Comparison of ENCODE assay signal across 15 cellular contexts in the genomic region with DNA sequence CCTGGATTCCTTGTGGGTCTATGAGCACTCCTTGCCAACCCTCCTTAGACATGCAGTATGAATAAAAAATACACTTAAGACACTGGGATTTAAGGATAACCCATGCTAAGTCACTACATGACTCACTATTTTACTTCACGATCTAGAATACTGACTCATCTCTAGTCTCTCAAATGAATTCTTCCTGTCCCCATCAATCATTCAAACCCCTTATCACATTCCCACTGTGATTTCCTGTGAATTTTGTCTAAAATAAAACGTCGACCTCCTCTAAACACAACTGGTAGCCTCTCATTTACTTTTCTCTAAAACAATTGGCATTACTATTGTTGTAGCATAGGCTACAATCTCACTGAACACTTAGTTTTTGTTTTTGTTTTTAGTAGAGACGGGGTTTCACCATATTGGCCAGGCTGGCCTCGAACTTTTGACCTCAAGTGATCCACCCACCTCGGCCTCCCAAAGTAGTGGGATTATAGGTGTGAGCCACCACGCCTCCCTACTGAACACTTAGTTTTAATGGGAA. TPM values are rescaled to one million over a fixed set of nuclear protein-coding genes. Genes with fewer than 3 reads are reported as not detected.
DNase-seq lines count a peak whose midpoint lies in the region; ATAC-seq, FAIRE-seq and TF ChIP-seq lines count a peak whose summit lies in the region.
"Had no signal": no experiment of that assay in that cellular context is flagged by ENCODE, and none has a peak within 500 bp of the region (broad histone marks: within the 10 kb centered on the region; RNA-seq: fewer than 3 reads in every experiment).

No MANE protein-coding gene starts in this region.

- H3K27ac ChIP-seq in endothelial cell of umbilical vein (ENCODE audit: insufficient read depth, low read depth, low read length): peak overlapping the region; percentile 49
- peak overlapping the region; percentile 60 for H3K27ac ChIP-seq in psoas muscle
- no peak overlapping the region for H3K27ac ChIP-seq in upper lobe of left lung
- H3K27ac ChIP-seq: KMS-11, parathyroid adenoma had no signal

- TF ChIP-seq CTCF in endothelial cell of umbilical vein (IDR thresholded peaks at IDR 0.05; ENCODE audit: extremely low read depth in 1 of 2, insufficient read depth in 1 of 2, low read depth in 1 of 2, low read length in 2 of 2) (no peak), psoas muscle (IDR thresholded peaks at IDR 0.05) (no peak), upper lobe of left lung (IDR thresholded peaks at IDR 0.05) (no peak)

- CTCF ChIA-PET in endothelial cell of umbilical vein (lab: Charles Lee): interaction anchor here (5.0 kb wide), 1 partner anchor 43 kb away, joined by 60 read pairs; no protein-coding TSS in a partner anchor

- TF ChIP-seq EP300 in upper lobe of left lung (IDR thresholded peaks at IDR 0.05): no peak

- ATAC-seq in psoas muscle: no peak
- no peak for ATAC-seq in upper lobe of left lung (ENCODE audit: low FRiP score in 2 of 2)
- ATAC-seq: left colon had no signal

- no peak for TF ChIP-seq POLR2A in endothelial cell of umbilical vein (IDR thresholded peaks at IDR 0.05; ENCODE audit: low read depth, low read length)
- no peak for TF ChIP-seq POLR2A in upper lobe of left lung (IDR thresholded peaks at IDR 0.05)

- H4K20me1 ChIP-seq in endothelial cell of umbilical vein (replicated peaks; ENCODE audit: control insufficient read depth, extremely low read depth, insufficient read depth, low read length): no peaks in the 10 kb centered on the region

- H3K9me3 ChIP-seq in endothelial cell of umbilical vein (replicated peaks; ENCODE audit: control insufficient read depth, insufficient read depth, low read length) (no peaks in the 10 kb centered on the region), psoas muscle (no peaks in the 10 kb centered on the region), upper lobe of left lung (no peaks in the 10 kb centered on the region)

- no peak overlapping the region for H2AFZ ChIP-seq in endothelial cell of umbilical vein (ENCODE audit: low read depth, low read length)
- H2AFZ ChIP-seq: parathyroid adenoma had no signal

- peaks cover 24% of the 10 kb centered on the region for H3K4me1 ChIP-seq in endothelial cell of umbilical vein (ENCODE audit: control insufficient read depth, extremely low read depth, insufficient read depth, low read length)
- peaks cover 9% of the 10 kb centered on the region for H3K4me1 ChIP-seq in psoas muscle
- peaks cover 4 to 11% (median 7%) of the 10 kb centered on the region in 4 donors for H3K4me1 ChIP-seq in upper lobe of left lung
- H3K4me1 ChIP-seq: parathyroid adenoma had no signal

- dilution Hi-C loops in endothelial cell of umbilical vein (cut with MboI; ENCODE audit: extremely low pct_ligation_motif_present, low sequenced_read_pairs): no loop called here

- no peaks in the 10 kb centered on the region for H3K9me1 ChIP-seq in endothelial cell of umbilical vein (replicated peaks; ENCODE audit: control insufficient read depth, extremely low read depth, insufficient read depth, low read length)

- FAIRE-seq in GM18507 (lab: Jason Lieb, UNC) (peak; percentile 53), RCC 7860 (lab: Jason Lieb, UNC) (peak; percentile 97), endothelial cell of umbilical vein (lab: Jason Lieb, UNC) (peak; percentile 84)
- FAIRE-seq: G401.6 had no signal

- H3K4me3 ChIP-seq in endothelial cell of umbilical vein (replicated peaks in 1 of 3; ENCODE audit: insufficient read depth in 1 of 3, low read depth in 1 of 3, low read length in 3 of 3) (no peak overlapping the region), psoas muscle (no peak overlapping the region), upper lobe of left lung (no peak overlapping the region)

- no TSS peak for BruUV-seq in endothelial cell of umbilical vein (replicated peaks; lab: Mats Ljungman, UMichigan)

- peak overlapping the region; percentile 45 for H3K4me2 ChIP-seq in endothelial cell of umbilical vein (ENCODE audit: insufficient read depth, low read length)
- H3K4me2 ChIP-seq: KMS-11 had no signal

- intact Hi-C loops in endothelial cell of umbilical vein (cut with micrococcal nuclease): loop anchor here (1.0 to 10.0 kb wide), 4 partner anchors 19 to 733 kb away; partner anchors contain the start of gene NDUFA5
- intact Hi-C loops in psoas muscle (cut with DNase I): loop anchor here in 1 of 2 donors (5.0 kb wide), 1 partner anchor 46 kb away; no protein-coding TSS in a partner anchor

- H3K79me2 ChIP-seq in endothelial cell of umbilical vein (ENCODE audit: control insufficient read depth, insufficient read depth, low read length): no peaks in the 10 kb centered on the region
- H3K79me2 ChIP-seq: parathyroid adenoma had no signal

- DNase-seq in GM18507 (ENCODE audit: extremely low spot score, insufficient read length, low read depth) (no peak), RCC 7860 (ENCODE audit: low spot score) (peak; percentile 97), endothelial cell of umbilical vein (ENCODE audit: low read depth, low spot score) (peak; percentile 84), psoas muscle (no peak), upper lobe of left lung (no peak), activated gamma-delta T cell (lab: John Stamatoyannopoulos, UW) (no peak), T-helper 2 cell (no peak)
- DNase-seq in stimulated activated CD4-positive, alpha-beta T cell treated with anti-CD3 and anti-CD28 coated beads, Interleukin-4, amount 100 ng/mL, for 1 hour: no peak
- DNase-seq: endodermal cell, left colon, NCI-H526 treated with DMSO at 0.1 percent for 48 hours, T1000 had no signal

- H3K36me3 ChIP-seq in endothelial cell of umbilical vein (ENCODE audit: control insufficient read depth in 2 of 2, extremely low read depth in 1 of 2, insufficient read depth in 2 of 2, low read length in 2 of 2) (peaks cover 0 to 2% of the 10 kb centered on the region in 2 experiments), psoas muscle (ENCODE audit: insufficient read depth in 1 of 2, low read depth in 1 of 2) (peaks cover 0 to 7% of the 10 kb centered on the region in 2 donors), upper lobe of left lung (peaks cover 0 to 10% (median 0%) of the 10 kb centered on the region in 4 donors)

- WGBS in psoas muscle, 3 donors: 62 to 72% (median 66%) methylated on average over 7 of the region's 7 CpGs
- WGBS in upper lobe of left lung, 2 donors: 61 to 66% methylated on average over 7 of the region's 7 CpGs

- H3K9ac ChIP-seq in endothelial cell of umbilical vein (replicated peaks; ENCODE audit: extremely low read depth, insufficient read depth, low read length): no peak overlapping the region
- H3K9ac ChIP-seq: KMS-11, parathyroid adenoma had no signal

- H3K27me3 ChIP-seq in endothelial cell of umbilical vein (ENCODE audit: control insufficient read depth in 2 of 2, insufficient read depth in 2 of 2, low read length in 2 of 2) (peaks cover 5 to 8% of the 10 kb centered on the region in 2 experiments), psoas muscle (ENCODE audit: insufficient read depth in 3 of 3, low read length in 2 of 3) (no peaks in the 10 kb centered on the region), upper lobe of left lung (no peaks in the 10 kb centered on the region)

- POLR2A ChIA-PET in endothelial cell of umbilical vein (lab: Charles Lee): no interaction called here

TF ChIP-seq in endothelial cell of umbilical vein, 7 proteins besides CTCF, POLR2A, EP300 and RAD21:
- TF ChIP-seq JUN (IDR thresholded peaks at IDR 0.05; ENCODE audit: borderline replicate concordance, insufficient read depth, insufficient read length, low read depth) (peak; percentile 93), FOS (IDR thresholded peaks at IDR 0.05; ENCODE audit: borderline replicate concordance, insufficient read depth, low read length) (peak; percentile 93), POLR2AphosphoS5 (IDR thresholded peaks at IDR 0.05; ENCODE audit: insufficient read depth, low read depth, low read length) (peak; percentile 65), GATA2 (IDR thresholded peaks at IDR 0.05; ENCODE audit: insufficient read depth, insufficient read length, low read depth, low read length) (peak; percentile 74), MAX (IDR thresholded peaks at IDR 0.05; ENCODE audit: insufficient read depth, insufficient read length) (no peak), EZH2 (IDR thresholded peaks at IDR 0.05; ENCODE audit: borderline replicate concordance, low read depth, low read length, severe bottlenecking) (no peak)

RNA-seq across cellular contexts. Expression of gene IQUB, which starts 3.9 kb away (rescaled TPM):
- not detected in 2 replicates for total RNA-seq in endothelial cell of umbilical vein
- 0.01 TPM in 1 of 2 replicates, not detected in the other for polyA plus RNA-seq in endothelial cell of umbilical vein
- polyA plus RNA-seq in endothelial cell of umbilical vein (2011; cell fraction: cytosol; rRNA removed): 0.05 and 0.06 TPM in 2 replicates
- 0.11 and 0.17 TPM in 2 replicates for polyA plus RNA-seq in endothelial cell of umbilical vein (2011; cell fraction: nucleus; rRNA removed)
- polyA plus RNA-seq in endothelial cell of umbilical vein (2012): 0.28 TPM in 1 of 2 replicates, not detected in the other
- polyA minus RNA-seq in endothelial cell of umbilical vein: not detected in 2 replicates
- not detected for polyA minus RNA-seq in endothelial cell of umbilical vein (2011; cell fraction: cytosol; rRNA and poly(A)+ RNA removed)
- 0.43 and 0.77 TPM in 2 replicates for polyA minus RNA-seq in endothelial cell of umbilical vein (2011; cell fraction: nucleus; rRNA and poly(A)+ RNA removed)
- total RNA-seq in psoas muscle: 1 to 10 TPM in 1 of 4 donors, under 1 TPM in 3; 0.32 to 3.5 (median 0.49) TPM
- under 1 TPM; 0.14 to 0.60 (median 0.28) TPM for polyA plus RNA-seq in psoas muscle
- 10 to 100 TPM in 1 of 6 donors, 1 to 10 TPM in 3, under 1 TPM in 2; 0.66 to 19.7 (median 2.0) TPM for total RNA-seq in upper lobe of left lung

RNA-seq across cellular contexts. Expression of gene NDUFA5, which starts 19.4 kb away (rescaled TPM):
- 57.6 and 62.3 TPM in 2 replicates for total RNA-seq in endothelial cell of umbilical vein
- 3.6 and 6.2 TPM in 2 replicates for polyA plus RNA-seq in endothelial cell of umbilical vein
- 9.2 and 9.4 TPM in 2 replicates for polyA plus RNA-seq in endothelial cell of umbilical vein (2011; cell fraction: cytosol; rRNA removed)
- polyA plus RNA-seq in endothelial cell of umbilical vein (2011; cell fraction: nucleus; rRNA removed): 10.1 and 22.2 TPM in 2 replicates
- polyA plus RNA-seq in endothelial cell of umbilical vein (2012): 28.4 and 43.8 TPM in 2 replicates
- 9.3 and 16.9 TPM in 2 replicates for polyA minus RNA-seq in endothelial cell of umbilical vein
- polyA minus RNA-seq in endothelial cell of umbilical vein (2011; cell fraction: cytosol; rRNA and poly(A)+ RNA removed): 19.8 TPM
- 34.4 and 54.4 TPM in 2 replicates for polyA minus RNA-seq in endothelial cell of umbilical vein (2011; cell fraction: nucleus; rRNA and poly(A)+ RNA removed)
- total RNA-seq in psoas muscle: 100 to 1,000 TPM; 139 to 211 (median 173) TPM
- polyA plus RNA-seq in psoas muscle: 100 to 1,000 TPM in 2 of 3 donors, 10 to 100 TPM in 1; 99.2 to 234 (median 192) TPM
- 10 to 100 TPM; 11.5 to 65.8 (median 43.0) TPM for total RNA-seq in upper lobe of left lung

Comparison
In these comparisons a context has a peak if more than half of its experiments do, and no peak if none do; other contexts are left out.
1. DNase-seq: peak in RCC 7860 (single experiment) and endothelial cell of umbilical vein (single experiment); none in GM18507 (single experiment), psoas muscle (0 of 2), stimulated activated CD4-positive, alpha-beta T cell treated with anti-CD3 and anti-CD28 coated beads, Interleukin-4, amount 100 ng/mL, for 1 hour (single experiment), upper lobe of left lung (0 of 2), activated gamma-delta T cell (single experiment) and T-helper 2 cell (0 of 5).
2. H3K27ac ChIP-seq: peak in endothelial cell of umbilical vein (single experiment) and psoas muscle (single experiment); none in upper lobe of left lung (0 of 4).